In the genomic region with DNA sequence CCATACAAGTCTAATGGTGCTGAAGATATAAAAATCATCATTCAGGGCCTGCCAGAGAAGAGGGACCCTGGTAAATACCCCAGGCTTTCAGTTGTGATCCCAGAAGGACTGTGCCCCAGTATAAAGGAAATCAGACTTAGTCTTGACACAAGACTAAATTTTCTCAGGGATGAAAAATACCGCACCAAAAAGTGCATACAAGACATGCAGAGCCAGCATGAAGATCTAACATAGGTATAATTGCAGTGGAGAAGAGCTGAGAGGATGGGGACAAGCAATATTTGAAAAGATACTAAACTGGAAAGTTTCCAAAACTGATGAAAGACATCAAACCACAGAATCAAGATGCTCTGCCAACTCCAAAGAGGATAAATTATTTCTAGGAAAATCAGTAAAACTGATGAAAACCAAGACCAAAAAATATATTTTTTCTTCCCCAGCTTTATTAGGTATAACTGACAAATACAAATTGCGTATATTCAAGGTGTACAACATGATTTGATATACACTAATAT, we compare ENCODE assay signal across 29 cellular contexts.
DNase-seq lines count a peak whose midpoint lies in the region; ATAC-seq and TF ChIP-seq lines count a peak whose summit lies in the region.
"Had no signal": no experiment of that assay in that cellular context is flagged by ENCODE, and none has a peak within 500 bp of the region (broad histone marks: within the 10 kb centered on the region; RNA-seq: fewer than 3 reads in every experiment).

No MANE protein-coding gene starts in this region.

- H3K4me1 ChIP-seq in HEK293 (ENCODE audit: control insufficient read depth, insufficient read depth, low read length) = no peaks in the 10 kb centered on the region
- H3K4me1 ChIP-seq in adipocyte (ENCODE audit: control insufficient read depth, insufficient read depth, low read length) = no peaks in the 10 kb centered on the region
- H3K4me1 ChIP-seq: BE2C; BLaER1; BLaER1 treated with 17β-estradiol and CSF1 and Interleukin-3, amounts not matched to agents 10 nM and 100 nM; Caco-2 had no signal

- no peak for ATAC-seq in SK-N-SH treated with all-trans-retinoic acid at 6 μM for 48 hours
- ATAC-seq in HG02798 (IDR thresholded peaks at IDR 0.05; ENCODE audit: poor library complexity, unreplicated experiment) = no peak
- ATAC-seq: A549; CD8-positive, alpha-beta T cell had no signal

- H3K4me3 ChIP-seq in HEK293 (ENCODE audit: low read depth, low read length) (no peak overlapping the region), adipocyte (ENCODE audit: low read length) (peak overlapping the region; percentile 19)
- H3K4me3 ChIP-seq: A549; BLaER1; BLaER1 treated with 17β-estradiol and CSF1 and Interleukin-3, amounts not matched to agents 10 nM and 100 nM had no signal

- H3K27me3 ChIP-seq in adipocyte (replicated peaks; ENCODE audit: control insufficient read depth, insufficient read depth, low read length) = peaks cover 34% of the 10 kb centered on the region
- H3K27me3 ChIP-seq: BLaER1; BLaER1 treated with 17β-estradiol and CSF1 and Interleukin-3, amounts not matched to agents 10 nM and 100 nM had no signal

- CTCF ChIA-PET in HEK293 (lab: Yijun Ruan, JAX) = interaction anchor here (1.4 kb wide), 1 partner anchor 8 kb away, joined by 4 read pairs; no protein-coding TSS in a partner anchor

- H3K36me3 ChIP-seq in HEK293 (ENCODE audit: control insufficient read depth in 2 of 2, insufficient read depth in 1 of 2, low read length in 2 of 2) = no peaks in the 10 kb centered on the region
- H3K36me3 ChIP-seq in adipocyte (ENCODE audit: control insufficient read depth, insufficient read depth, low read length, severe bottlenecking) = no peaks in the 10 kb centered on the region
- H3K36me3 ChIP-seq: BE2C; BLaER1; BLaER1 treated with 17β-estradiol and CSF1 and Interleukin-3, amounts not matched to agents 10 nM and 100 nM had no signal

- TF ChIP-seq CTCF in HEK293 (tag by site-specific recombination; IDR thresholded peaks at IDR 0.05) = no peak

- POLR2A ChIA-PET in HEK293 (lab: Yijun Ruan, JAX) = no interaction called here

- no peak for DNase-seq in adipocyte (ENCODE audit: low read depth)
- DNase-seq: 8988T; ACHN; AML-193; BE2C; C1 segment of cervical spinal cord; Caco-2; Calu3; CD4-positive, alpha-beta memory T cell; CD4-positive, alpha-beta T cell; CD4-positive, CD25-positive, alpha-beta regulatory T cell; CD8-positive, alpha-beta memory T cell; CD8-positive, alpha-beta T cell; COR-L47; DMS 273 treated with DMSO at 0.1 percent for 48 hours; DMS153; DMS53; DMS79; DMS79 treated with DMSO at 0.1 percent for 48 hours; DND-41; EL had no signal

- no peak overlapping the region for H3K27ac ChIP-seq in HEK293 (ENCODE audit: extremely low read depth, low read depth, low read length)
- H3K27ac ChIP-seq: 22Rv1; A549; BLaER1; BLaER1 treated with 17β-estradiol and CSF1 and Interleukin-3, amounts not matched to agents 10 nM and 100 nM; C4-2B had no signal

- no peak overlapping the region for H3K9ac ChIP-seq in adipocyte (ENCODE audit: low read length)
- H3K9ac ChIP-seq: BLaER1; BLaER1 treated with 17β-estradiol and CSF1 and Interleukin-3, amounts not matched to agents 10 nM and 100 nM had no signal

- H3K9me3 ChIP-seq in HEK293 (ENCODE audit: control insufficient read depth, insufficient read depth, low read depth, low read length) = no peaks in the 10 kb centered on the region
- H3K9me3 ChIP-seq in adipocyte (ENCODE audit: control insufficient read depth, low read length) = peaks cover 49% of the 10 kb centered on the region
- H3K9me3 ChIP-seq: BE2C had no signal

TF ChIP-seq in HEK293, 187 proteins besides CTCF, POLR2A, EP300 and RAD21:
- peak; percentile 78 for TF ChIP-seq SETDB1 (IDR thresholded peaks at IDR 0.05; ENCODE audit: insufficient read length, low read length)
- TF ChIP-seq, protein P1, sequence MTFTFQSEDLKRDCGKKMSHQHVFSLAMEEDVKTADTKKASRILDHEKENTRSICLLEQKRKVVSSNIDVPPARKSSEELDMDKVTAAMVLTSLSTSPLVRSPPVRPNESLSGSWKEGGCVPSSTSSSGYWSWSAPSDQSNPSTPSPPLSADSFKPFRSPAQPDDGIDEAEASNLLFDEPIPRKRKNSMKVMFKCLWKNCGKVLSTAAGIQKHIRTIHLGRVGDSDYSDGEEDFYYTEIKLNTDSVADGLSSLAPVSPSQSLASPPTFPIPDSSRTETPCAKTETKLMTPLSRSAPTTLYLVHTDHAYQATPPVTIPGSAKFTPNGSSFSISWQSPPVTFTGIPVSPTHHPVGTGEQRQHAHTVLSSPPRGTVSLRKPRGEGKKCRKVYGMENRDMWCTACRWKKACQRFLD (tag by site-specific recombination; IDR thresholded peaks at IDR 0.05) = no peak
- TF ChIP-seq ZNF133 (tag by site-specific recombination; IDR thresholded peaks at IDR 0.05) = peak; percentile 97
- no peak for TF ChIP-seq ZNF302 (tag by site-specific recombination; IDR thresholded peaks at IDR 0.05; ENCODE audit: low read depth)
- peak; percentile 60; the same call in 1 of the 2 replicates for TF ChIP-seq TRIM28 (IDR thresholded peaks at IDR 0.05; ENCODE audit: borderline replicate concordance, low read length)
- TF ChIP-seq ZNF555 (tag by site-specific recombination; conservative IDR thresholded peaks at IDR 0.05) = 0 out of 2 replicates have a peak, but pooled peaks have one; percentile 12
- TF ChIP-seq ZNF184 (tag by site-specific recombination; IDR thresholded peaks at IDR 0.05) = peak; percentile 63; the same call in 1 of the 2 replicates
- peak; percentile 10 for TF ChIP-seq ZNF510 (tag by site-specific recombination; IDR thresholded peaks at IDR 0.05; ENCODE audit: insufficient replicate concordance)
- TF ChIP-seq ZNF558 (tag by site-specific recombination; IDR thresholded peaks at IDR 0.05) = peak; percentile 97
- TF ChIP-seq ZNF529 (tag by site-specific recombination; IDR thresholded peaks at IDR 0.05; ENCODE audit: insufficient replicate concordance) = peak; percentile 29
- no peak for TF ChIP-seq KLF1 (tag by site-specific recombination; IDR thresholded peaks at IDR 0.05)
- no peak for TF ChIP-seq ZNF654 (tag by site-specific recombination; IDR thresholded peaks at IDR 0.05; ENCODE audit: low read depth)
- peak; percentile 47; the same call in 1 of the 2 replicates for TF ChIP-seq ZNF610 (tag by site-specific recombination; IDR thresholded peaks at IDR 0.05; ENCODE audit: borderline replicate concordance)
TF ChIP-seq in HEK293: peak in this region for 9.

TF ChIP-seq in SK-N-SH treated with all-trans-retinoic acid at 6 μM for 48 hours, 23 proteins besides CTCF, POLR2A, EP300 and RAD21:
- TF ChIP-seq POU6F1 (CRISPR knock-in tag; IDR thresholded peaks at IDR 0.05; ENCODE audit: borderline replicate concordance, low read depth) (no peak), SNAI2 (CRISPR knock-in tag; IDR thresholded peaks at IDR 0.05) (no peak), OSR1 (CRISPR knock-in tag; IDR thresholded peaks at IDR 0.05) (no peak), ZC3H10 (CRISPR knock-in tag; IDR thresholded peaks at IDR 0.05) (no peak), ZNF70 (CRISPR knock-in tag; IDR thresholded peaks at IDR 0.05) (no peak), TCF4 (CRISPR knock-in tag; IDR thresholded peaks at IDR 0.05; ENCODE audit: borderline replicate concordance) (no peak), ZNF565 (CRISPR knock-in tag; conservative IDR thresholded peaks at IDR 0.05; ENCODE audit: low read depth) (no peak), ESRRG (CRISPR knock-in tag; IDR thresholded peaks at IDR 0.05) (no peak), TOX (CRISPR knock-in tag; IDR thresholded peaks at IDR 0.05; ENCODE audit: borderline replicate concordance) (no peak), ZFP3 (CRISPR knock-in tag; IDR thresholded peaks at IDR 0.05) (no peak), ARNTL (CRISPR knock-in tag; IDR thresholded peaks at IDR 0.05; ENCODE audit: borderline replicate concordance, low read depth) (no peak), CSRNP3 (CRISPR knock-in tag; IDR thresholded peaks at IDR 0.05) (no peak)
